In genomic region chr22:41310336-41310735, GRCh38 we compare ENCODE assay signal across 14 cellular contexts. TPM values are rescaled to one million over a fixed set of nuclear protein-coding genes. Genes with fewer than 3 reads are reported as not detected.
DNase-seq lines count a peak whose midpoint lies in the region; ATAC-seq, FAIRE-seq and TF ChIP-seq lines count a peak whose summit lies in the region.
"Had no signal": no experiment of that assay in that cellular context is flagged by ENCODE, and none has a peak within 500 bp of the region (broad histone marks: within the 10 kb centered on the region; RNA-seq: fewer than 3 reads in every experiment).

No MANE protein-coding gene starts in this region.

- H3K4me3 ChIP-seq in BLaER1 = no peak overlapping the region
- H3K4me3 ChIP-seq in Panc1 (ENCODE audit: low read depth in 2 of 2, low read length in 2 of 2) = no peak overlapping the region
- H3K4me3 ChIP-seq in mesenchymal stem cell (ENCODE audit: insufficient read depth in 1 of 2, low read depth in 1 of 2, low read length in 2 of 2) = no peak overlapping the region
- H3K4me3 ChIP-seq in small intestine (ENCODE audit: low read depth in 1 of 2, low read length in 2 of 2) = no peak overlapping the region

- no peak overlapping the region for H4K8ac ChIP-seq in mesenchymal stem cell (ENCODE audit: low read length)

- no peak overlapping the region for H2BK12ac ChIP-seq in mesenchymal stem cell (ENCODE audit: low read length in 2 of 2)

- WGBS in mesenchymal stem cell = 96% methylated on average over 1 of the region's 1 CpG
- 77 to 94% (median 90%) methylated on average over 1 of the region's 1 CpG for WGBS in small intestine, 3 donors

- peaks cover 6% of the 10 kb centered on the region for H3K79me1 ChIP-seq in mesenchymal stem cell (replicated peaks; ENCODE audit: low read length, poor library complexity, severe bottlenecking)

- H3K4me1 ChIP-seq in BLaER1 (peaks cover 56% of the 10 kb centered on the region), Panc1 (ENCODE audit: control insufficient read depth, insufficient read depth, low read length) (peaks cover 16% of the 10 kb centered on the region), mesenchymal stem cell (ENCODE audit: control insufficient read depth, insufficient read depth, low read depth, low read length) (peaks cover 33% of the 10 kb centered on the region), small intestine (ENCODE audit: control insufficient read depth in 2 of 2, insufficient read depth in 1 of 2, low read depth in 1 of 2, low read length in 1 of 2) (peaks cover 6% of the 10 kb centered on the region in 2 donors)

- H2AK5ac ChIP-seq in mesenchymal stem cell (ENCODE audit: low read length, severe bottlenecking) = no peak overlapping the region

- H2AFZ ChIP-seq in mesenchymal stem cell (ENCODE audit: low read depth, low read length) = no peak overlapping the region

- no peak for FAIRE-seq in small intestine (lab: Jason Lieb, UNC)
- FAIRE-seq: A204.1 had no signal

- H3K9me3 ChIP-seq in BLaER1 = 0 out of 2 replicates have a peak, but pooled peaks cover 9% of the 10 kb centered on the region
- no peaks in the 10 kb centered on the region for H3K9me3 ChIP-seq in Panc1 (ENCODE audit: control insufficient read depth, insufficient read depth, low read depth, low read length)
- no peaks in the 10 kb centered on the region for H3K9me3 ChIP-seq in mesenchymal stem cell (ENCODE audit: control insufficient read depth, low read length)
- H3K9me3 ChIP-seq in small intestine (ENCODE audit: control insufficient read depth, low read depth) = no peaks in the 10 kb centered on the region

- H3K27me3 ChIP-seq in BLaER1 = no peaks in the 10 kb centered on the region
- no peaks in the 10 kb centered on the region for H3K27me3 ChIP-seq in Panc1 (ENCODE audit: control insufficient read depth, insufficient read depth, low read length)
- H3K27me3 ChIP-seq in mesenchymal stem cell (ENCODE audit: control insufficient read depth in 1 of 2, insufficient read depth in 1 of 2, low read length in 2 of 2) = no peaks in the 10 kb centered on the region
- no peaks in the 10 kb centered on the region for H3K27me3 ChIP-seq in small intestine (ENCODE audit: control insufficient read depth in 2 of 2, insufficient read depth in 2 of 2, low read length in 2 of 2)

- CTCF ChIA-PET in Panc1 (lab: Charles Lee) = no interaction called here

- no peak for TF ChIP-seq CTCF in Panc1 (IDR thresholded peaks at IDR 0.05)

- H3K4ac ChIP-seq in mesenchymal stem cell (ENCODE audit: low read depth in 1 of 2, low read length in 2 of 2) = peak overlapping the region in 1 of 2 experiments; percentile 85

- peak overlapping the region; percentile 68; the same call in 1 of the 2 replicates for H3K4me2 ChIP-seq in BLaER1
- no peak overlapping the region for H3K4me2 ChIP-seq in mesenchymal stem cell (ENCODE audit: low read length, poor library complexity, severe bottlenecking)

- H4K20me1 ChIP-seq in BLaER1 = peaks cover 100% of the 10 kb centered on the region

- no peak overlapping the region for H2BK5ac ChIP-seq in mesenchymal stem cell (ENCODE audit: low read depth, low read length, poor library complexity, severe bottlenecking)

- POLR2A ChIA-PET in Panc1 (lab: Charles Lee) = no interaction called here

- H2BK120ac ChIP-seq in mesenchymal stem cell (ENCODE audit: low read depth, low read length) = no peak overlapping the region

- no peak overlapping the region for H2BK15ac ChIP-seq in mesenchymal stem cell (ENCODE audit: low read depth, poor library complexity, severe bottlenecking)

- H3K18ac ChIP-seq in mesenchymal stem cell (ENCODE audit: low read depth in 1 of 2, low read length in 2 of 2) = no peak overlapping the region

- peak overlapping the region; percentile 71 for H4K91ac ChIP-seq in mesenchymal stem cell (ENCODE audit: low read length)

- H3K36me3 ChIP-seq in BLaER1 (peaks cover 62% of the 10 kb centered on the region), Panc1 (ENCODE audit: control insufficient read depth, insufficient read depth, low read length) (no peaks in the 10 kb centered on the region), mesenchymal stem cell (ENCODE audit: control insufficient read depth in 1 of 2, insufficient read depth in 2 of 2, low read depth in 1 of 2, low read length in 2 of 2) (peaks cover 5 to 23% of the 10 kb centered on the region in 2 experiments), small intestine (ENCODE audit: control insufficient read depth in 2 of 2, insufficient read depth in 2 of 2, low read length in 2 of 2) (peaks cover under 1 to 5% of the 10 kb centered on the region in 2 donors)

- H3K23ac ChIP-seq in mesenchymal stem cell (ENCODE audit: low read length in 2 of 2) = no peak overlapping the region

- no TSS peak for BruUV-seq in Panc1 (replicated peaks; lab: Mats Ljungman, UMichigan)

- ATAC-seq in Panc1 (0 out of 2 replicates have a peak, but pooled peaks have one; percentile 15), HG03439 (IDR thresholded peaks at IDR 0.05; ENCODE audit: unreplicated experiment) (no peak)

- H3K14ac ChIP-seq in mesenchymal stem cell (ENCODE audit: low read length in 2 of 2) = no peak overlapping the region

- no peak for DNase-seq in Panc1 (ENCODE audit: low read depth, low spot score)
- no peak for DNase-seq in mesenchymal stem cell
- DNase-seq in NCI-H2081 treated with DMSO at 0.1 percent for 48 hours (lab: John Stamatoyannopoulos, UW) = no peak
- no peak for DNase-seq in small intestine
- DNase-seq: ACHN; AML-193; CD4-positive, alpha-beta memory T cell; DMS79 treated with DMSO at 0.1 percent for 48 hours; GF-D8; GOT3; H9 had no signal

- intact Hi-C loops in Panc1 (cut with micrococcal nuclease; ENCODE audit: unreplicated experiment) = no loop called here

- peak overlapping the region; percentile 49; the same call in 1 of the 2 replicates for H3K27ac ChIP-seq in BLaER1
- peak overlapping the region; percentile 44 for H3K27ac ChIP-seq in Panc1 (ENCODE audit: low read length)
- no peak overlapping the region for H3K27ac ChIP-seq in mesenchymal stem cell (ENCODE audit: low read length, poor library complexity, severe bottlenecking)
- no peak overlapping the region for H3K27ac ChIP-seq in small intestine (ENCODE audit: low read depth in 1 of 2, low read length in 1 of 2)

- in situ Hi-C loops in Panc1 (cut with HindIII; ENCODE audit: low pct_unique_long_range_greater_than_20kb, low sequenced_read_pairs) = no loop called here

- no peak overlapping the region for H3K9ac ChIP-seq in BLaER1
- no peak overlapping the region for H3K9ac ChIP-seq in mesenchymal stem cell (ENCODE audit: low read length)

RNA-seq across cellular contexts. Expression of gene ZC3H7B, which starts 9.0 kb away (rescaled TPM):
- 62.0 TPM for total RNA-seq in Panc1 (2021; ENCODE audit: unreplicated experiment)
- polyA plus RNA-seq in Panc1 (2012; ENCODE audit: insufficient read length) = 68.0 TPM
- 47.1 TPM for polyA plus RNA-seq in mesenchymal stem cell (2013, experiment 1 of 2)
- 47.2 TPM for polyA plus RNA-seq in mesenchymal stem cell (2013, experiment 2 of 2)
- polyA plus RNA-seq in small intestine = 10 to 100 TPM; 14.6 to 44.9 (median 21.9) TPM

RNA-seq across cellular contexts. Expression of gene RANGAP1, which starts 24.3 kb away (rescaled TPM):
- 140 TPM for total RNA-seq in Panc1 (2021; ENCODE audit: unreplicated experiment)
- polyA plus RNA-seq in Panc1 (2012; ENCODE audit: insufficient read length) = 141 TPM
- polyA plus RNA-seq in mesenchymal stem cell (2013, experiment 1 of 2) = 28.1 TPM
- 27.9 TPM for polyA plus RNA-seq in mesenchymal stem cell (2013, experiment 2 of 2)
- polyA plus RNA-seq in small intestine = 10 to 100 TPM; 27.5 to 62.3 (median 31.9) TPM

Comparison
In these comparisons a context has a peak if more than half of its experiments do, and no peak if none do; other contexts are left out.
1. H3K27ac ChIP-seq: peak in BLaER1 (single experiment) and Panc1 (single experiment); none in mesenchymal stem cell (single experiment) and small intestine (0 of 2).